15 cellular contexts compared by ENCODE assay signal in genomic region chr2:110828330-110828729, GRCh38.
"Had no signal": no experiment of that assay in that cellular context is flagged by ENCODE, and none has a peak within 500 bp of the region (broad histone marks: within the 10 kb centered on the region; RNA-seq: fewer than 3 reads in every experiment).

No MANE protein-coding gene starts in this region.

- H3K36me3 ChIP-seq: prostate gland, upper lobe of right lung had no signal

- H3K9me3 ChIP-seq: prostate gland, upper lobe of right lung had no signal

- H3K27ac ChIP-seq: prostate gland, upper lobe of right lung, VCaP had no signal

- FAIRE-seq: islet of Langerhans had no signal

- DNase-seq: activated CD4-positive, alpha-beta T cell treated with anti-CD3 and anti-CD28 coated beads for 36 hours; activated CD8-positive, alpha-beta memory T cell treated with anti-CD3 and anti-CD28 coated beads, Interleukin-2, amount 50 U/mL, for 4 hours; activated CD8-positive, alpha-beta T cell treated with anti-CD3 and anti-CD28 coated beads for 36 hours; activated naive CD4-positive, alpha-beta T cell treated with anti-CD3 and anti-CD28 coated beads for 36 hours; effector memory CD8-positive, alpha-beta T cell; foreskin fibroblast; mammary epithelial cell; natural killer cell; occipital lobe; upper lobe of right lung had no signal

- H3K4me1 ChIP-seq: prostate gland had no signal

- H3K4me3 ChIP-seq: prostate gland, upper lobe of right lung had no signal

- ATAC-seq: activated CD4-positive, alpha-beta T cell treated with anti-CD3 and anti-CD28 coated beads for 36 hours; left lobe of liver; sciatic nerve had no signal
